Comparison of ENCODE assay signal across 2 cellular contexts in genomic region chr16:2455081-2455845, GRCh38.
TF ChIP-seq lines count a peak whose summit lies in the region.

No MANE protein-coding gene starts in this region.

TF ChIP-seq in IMR-90, 13 proteins besides CTCF, POLR2A, EP300 and RAD21:
- no peak for TF ChIP-seq CHD1 (IDR thresholded peaks at IDR 0.05; ENCODE audit: low read depth, low read length)
- no peak for TF ChIP-seq MAFK (IDR thresholded peaks at IDR 0.05; ENCODE audit: low read depth, low read length)

TF ChIP-seq in K562, 482 proteins besides CTCF, POLR2A, EP300 and RAD21:
- TF ChIP-seq ATF1 (CRISPR knock-in tag; IDR thresholded peaks at IDR 0.05), result no peak
- no peak for TF ChIP-seq ATF1 (tag; IDR thresholded peaks at IDR 0.05)
- no peak for TF ChIP-seq ZNF436 (CRISPR knock-in tag; IDR thresholded peaks at IDR 0.05)
- TF ChIP-seq TBL1XR1 (IDR thresholded peaks at IDR 0.05; ENCODE audit: low read length in 2 of 2), result no peak
- TF ChIP-seq CLOCK (CRISPR knock-in tag; IDR thresholded peaks at IDR 0.05; ENCODE audit: borderline replicate concordance), result no peak
- no peak for TF ChIP-seq AFF4 (CRISPR knock-in tag; IDR thresholded peaks at IDR 0.05)
- TF ChIP-seq RBFOX2 (IDR thresholded peaks at IDR 0.05; ENCODE audit: low read depth, low read length), result peak; percentile 44; the same call in 1 of the 2 replicates
- no peak for TF ChIP-seq HBP1 (CRISPR knock-in tag; IDR thresholded peaks at IDR 0.05)
- TF ChIP-seq NR3C1 (CRISPR knock-in tag; IDR thresholded peaks at IDR 0.05), result no peak
- TF ChIP-seq ATF4 (CRISPR knock-in tag; IDR thresholded peaks at IDR 0.05), result no peak
- peak; percentile 71 for TF ChIP-seq POLR2G (IDR thresholded peaks at IDR 0.05; ENCODE audit: low read depth, low read length)
